8 cellular contexts compared by ENCODE assay signal in genomic region chr6:43171284-43172126, GRCh38. TPM values are rescaled to one million over a fixed set of nuclear protein-coding genes. Genes with fewer than 3 reads are reported as not detected.
DNase-seq lines count a peak whose midpoint lies in the region; ATAC-seq, FAIRE-seq and TF ChIP-seq lines count a peak whose summit lies in the region.

No MANE protein-coding gene starts in this region.

- peak overlapping the region; percentile 82 for H3K27ac ChIP-seq in OCI-LY1 (ENCODE audit: low read depth, low read length, poor library complexity, severe bottlenecking)
- peak overlapping the region; percentile 73 for H3K27ac ChIP-seq in astrocyte (ENCODE audit: low read depth, low read length)
- H3K27ac ChIP-seq in keratinocyte (ENCODE audit: control insufficient read depth, insufficient read depth, low read length), result peak overlapping the region; percentile 22

- H3K4me1 ChIP-seq in OCI-LY1 (ENCODE audit: insufficient read depth, low read length, severe bottlenecking) (peaks cover 32% of the 10 kb centered on the region), astrocyte (ENCODE audit: insufficient read depth, low read length) (peaks cover 24% of the 10 kb centered on the region), keratinocyte (ENCODE audit: control insufficient read depth, extremely low read depth, insufficient read depth, low read length) (peaks cover 26% of the 10 kb centered on the region)

- DNase-seq in DMS 273 (lab: John Stamatoyannopoulos, UW; ENCODE audit: unreplicated experiment), result peak; percentile 64
- DNase-seq in DMS 273 treated with DMSO at 0.1 percent for 48 hours (lab: John Stamatoyannopoulos, UW), result no peak
- no peak for DNase-seq in HEK293T (ENCODE audit: extremely low spot score)
- no peak for DNase-seq in astrocyte (ENCODE audit: low read depth)
- no peak for DNase-seq in keratinocyte (ENCODE audit: low read depth, low spot score)
- DNase-seq in medulla oblongata (ENCODE audit: extremely low spot score), result no peak

- peaks cover 21% of the 10 kb centered on the region for H3K36me3 ChIP-seq in OCI-LY1 (ENCODE audit: insufficient read depth, low read length)
- peaks cover 17% of the 10 kb centered on the region for H3K36me3 ChIP-seq in astrocyte (ENCODE audit: insufficient read depth, low read length)
- peaks cover 11 to 13% of the 10 kb centered on the region in 2 experiments for H3K36me3 ChIP-seq in keratinocyte (ENCODE audit: control insufficient read depth in 2 of 2, extremely low read depth in 1 of 2, insufficient read depth in 2 of 2, low read length in 2 of 2)

- FAIRE-seq in astrocyte (lab: Jason Lieb, UNC) (no peak), keratinocyte (lab: Jason Lieb, UNC) (no peak)

- H3K4me3 ChIP-seq in OCI-LY1 (ENCODE audit: low read depth, low read length, poor library complexity, severe bottlenecking) (peak overlapping the region; percentile 85), astrocyte (ENCODE audit: insufficient read depth, low read depth, low read length) (peak overlapping the region; percentile 96), keratinocyte (ENCODE audit: control insufficient read depth in 2 of 3, extremely low read depth in 1 of 3, insufficient read depth in 2 of 3, low read depth in 1 of 3, low read length in 3 of 3) (peak overlapping the region; percentile 49 to 79 (median 78))

- H3K9me1 ChIP-seq in keratinocyte (ENCODE audit: control insufficient read depth, extremely low read depth, insufficient read depth, low read length), result no peaks in the 10 kb centered on the region

- H3K36me3 Mint-ChIP-seq in astrocyte (ENCODE audit: low read depth, unreplicated experiment), result peaks cover 21% of the 10 kb centered on the region
- H3K36me3 Mint-ChIP-seq in stimulated activated memory B cell treated with anti-CD40 and anti-IgM and Interleukin-4, amounts not matched to agents 10 μg/mL and 1 μg/mL and 100 μg/mL, for 72 hours, result peaks cover 13% of the 10 kb centered on the region

- H3K9me2 ChIP-seq in OCI-LY1 (ENCODE audit: low read depth, low read length), result no peaks in the 10 kb centered on the region

- H4K20me1 ChIP-seq in OCI-LY1 (ENCODE audit: insufficient read depth, low read length) (no peaks in the 10 kb centered on the region), astrocyte (ENCODE audit: insufficient read depth, low read length) (peaks cover 38% of the 10 kb centered on the region), keratinocyte (ENCODE audit: control insufficient read depth, extremely low read depth, insufficient read depth, low read length) (peaks cover 3% of the 10 kb centered on the region)

- H3K4me3 Mint-ChIP-seq in astrocyte (ENCODE audit: unreplicated experiment), result peak overlapping the region; percentile 99
- peak overlapping the region; percentile 87 for H3K4me3 Mint-ChIP-seq in stimulated activated memory B cell treated with anti-CD40 and anti-IgM and Interleukin-4, amounts not matched to agents 10 μg/mL and 1 μg/mL and 100 μg/mL, for 72 hours

- H3K9me3 ChIP-seq in OCI-LY1 (ENCODE audit: low read length) (no peaks in the 10 kb centered on the region), astrocyte (ENCODE audit: insufficient read depth, low read depth, low read length) (no peaks in the 10 kb centered on the region), keratinocyte (ENCODE audit: control insufficient read depth, low read depth, low read length) (no peaks in the 10 kb centered on the region)

- H3K4me1 Mint-ChIP-seq in astrocyte (ENCODE audit: low read depth, unreplicated experiment), result peaks cover 26% of the 10 kb centered on the region
- H3K4me1 Mint-ChIP-seq in stimulated activated memory B cell treated with anti-CD40 and anti-IgM and Interleukin-4, amounts not matched to agents 10 μg/mL and 1 μg/mL and 100 μg/mL, for 72 hours, result peaks cover 42% of the 10 kb centered on the region

- dilution Hi-C loops in keratinocyte (cut with MboI; ENCODE audit: extremely low pct_ligation_motif_present, low sequenced_read_pairs), result no loop called here

- H2AFZ ChIP-seq in OCI-LY1 (ENCODE audit: low read length) (no peak overlapping the region), astrocyte (ENCODE audit: low read depth, low read length) (no peak overlapping the region), keratinocyte (ENCODE audit: control insufficient read depth, low read length) (no peak overlapping the region)

- ATAC-seq in stimulated activated memory B cell treated with anti-CD40 and anti-IgM and Interleukin-4, amounts not matched to agents 10 μg/mL and 1 μg/mL and 100 μg/mL, for 72 hours, result peak; percentile 13

- H3K27me3 Mint-ChIP-seq in astrocyte (ENCODE audit: low read depth, unreplicated experiment), result no peaks in the 10 kb centered on the region
- H3K27me3 Mint-ChIP-seq in stimulated activated memory B cell treated with anti-CD40 and anti-IgM and Interleukin-4, amounts not matched to agents 10 μg/mL and 1 μg/mL and 100 μg/mL, for 72 hours, result no peaks in the 10 kb centered on the region

- H3K4me2 ChIP-seq in OCI-LY1 (ENCODE audit: low read length), result peak overlapping the region; percentile 85
- peak overlapping the region; percentile 99 for H3K4me2 ChIP-seq in astrocyte (ENCODE audit: low read length)
- H3K4me2 ChIP-seq in keratinocyte (ENCODE audit: control insufficient read depth, extremely low read depth, insufficient read depth, low read depth, low read length), result peak overlapping the region; percentile 95

- peak; percentile 26 for TF ChIP-seq CTCF in OCI-LY1 (IDR thresholded peaks at IDR 0.05; ENCODE audit: low read length)
- TF ChIP-seq CTCF in astrocyte (IDR thresholded peaks at IDR 0.05; ENCODE audit: insufficient read depth, low read depth, low read length), result peak; percentile 29
- TF ChIP-seq CTCF in keratinocyte (optimal IDR thresholded peaks at IDR 0.05 in 1 of 3, IDR thresholded peaks at IDR 0.05 in 1 of 3, conservative IDR thresholded peaks at IDR 0.05 in 1 of 3; ENCODE audit: extremely low read depth in 1 of 3, insufficient read depth in 2 of 3, low read length in 3 of 3), result peak in 1 of 3 experiments; percentile 48

- no peaks in the 10 kb centered on the region for H3K27me3 ChIP-seq in OCI-LY1 (ENCODE audit: insufficient read depth, low read length)
- no peaks in the 10 kb centered on the region for H3K27me3 ChIP-seq in astrocyte (ENCODE audit: insufficient read depth, low read length)
- H3K27me3 ChIP-seq in keratinocyte (ENCODE audit: control insufficient read depth, extremely low read depth, insufficient read depth, low read length), result no peaks in the 10 kb centered on the region

- no peaks in the 10 kb centered on the region; the same call in 1 of the 2 replicates for H3F3A ChIP-seq in OCI-LY1 (ENCODE audit: insufficient read depth, low read length)

- CTCF ChIA-PET in HEK293T (lab: Yijun Ruan, JAX), result interaction anchor here (0.6 to 1.6 kb wide), 3 partner anchors 28 to 1075 kb away, joined by 3 to 6 read pairs (median 4); partner anchors contain the start of gene DNPH1

- peak overlapping the region; percentile 94 for H3K27ac Mint-ChIP-seq in astrocyte (ENCODE audit: unreplicated experiment)
- peak overlapping the region; percentile 88 for H3K27ac Mint-ChIP-seq in stimulated activated memory B cell treated with anti-CD40 and anti-IgM and Interleukin-4, amounts not matched to agents 10 μg/mL and 1 μg/mL and 100 μg/mL, for 72 hours

- no peaks in the 10 kb centered on the region for H3K9me3 Mint-ChIP-seq in astrocyte (ENCODE audit: unreplicated experiment)
- H3K9me3 Mint-ChIP-seq in stimulated activated memory B cell treated with anti-CD40 and anti-IgM and Interleukin-4, amounts not matched to agents 10 μg/mL and 1 μg/mL and 100 μg/mL, for 72 hours, result no peaks in the 10 kb centered on the region

- H3K79me2 ChIP-seq in OCI-LY1 (ENCODE audit: insufficient read depth, low read length) (peaks cover 18% of the 10 kb centered on the region), astrocyte (ENCODE audit: insufficient read depth, low read length) (peaks cover 47% of the 10 kb centered on the region), keratinocyte (ENCODE audit: control insufficient read depth, insufficient read depth, low read length) (peaks cover 36% of the 10 kb centered on the region)

- POLR2A ChIA-PET in HEK293T (lab: Yijun Ruan, JAX), result interaction anchor here (0.7 to 4.3 kb wide), 9 partner anchors 11 to 464 kb away, joined by 3 to 30 read pairs (median 3); partner anchors contain the start of genes BICRAL, CUL9, DNPH1 and MAD2L1BP

- peak overlapping the region; percentile 97 for H3K9ac ChIP-seq in OCI-LY1 (ENCODE audit: low read length)
- peak overlapping the region; percentile 91 for H3K9ac ChIP-seq in astrocyte (ENCODE audit: low read length)
- H3K9ac ChIP-seq in keratinocyte (ENCODE audit: control insufficient read depth, extremely low read depth, insufficient read depth, low read length), result peak overlapping the region; percentile 81

TF ChIP-seq in HEK293T, 16 proteins besides CTCF, POLR2A, EP300 and RAD21 (continues in another document):
- no peak for TF ChIP-seq HDGF (IDR thresholded peaks at IDR 0.05; ENCODE audit: borderline replicate concordance)

RNA-seq across cellular contexts. Expression of gene SRF, which starts 0.4 kb away (rescaled TPM):
- 53.5 and 54.9 TPM in 2 replicates for total RNA-seq in astrocyte
- 26.0 to 39.2 TPM (median 28.5 TPM) in 3 replicates for polyA plus RNA-seq in keratinocyte
- polyA plus RNA-seq in keratinocyte (2011; ENCODE audit: low read depth), result 1.7 TPM
- 26.7 and 39.0 TPM in 2 replicates for polyA plus RNA-seq in keratinocyte (2011; cell fraction: cytosol; rRNA removed)
- polyA plus RNA-seq in keratinocyte (2011; cell fraction: nucleus; rRNA removed), result 36.4 and 40.4 TPM in 2 replicates
- 14.9 and 28.2 TPM in 2 replicates for polyA plus RNA-seq in keratinocyte (2012; ENCODE audit: low replicate concordance)
- polyA minus RNA-seq in keratinocyte, result 41.7 to 91.8 TPM (median 51.9 TPM) in 3 replicates
- 43.2 TPM for polyA minus RNA-seq in keratinocyte (2011; cell fraction: cytosol; rRNA and poly(A)+ RNA removed)
- polyA minus RNA-seq in keratinocyte (2011; cell fraction: nucleus; rRNA and poly(A)+ RNA removed), result 21.7 and 24.4 TPM in 2 replicates

RNA-seq across cellular contexts. Expression of gene CUL9, which starts 10.5 kb away (rescaled TPM):
- 11.1 TPM in 2 replicates for total RNA-seq in astrocyte
- 19.0 to 23.0 TPM (median 21.6 TPM) in 3 replicates for polyA plus RNA-seq in keratinocyte
- polyA plus RNA-seq in keratinocyte (2011; ENCODE audit: low read depth), result 92.8 TPM
- 7.7 and 10.8 TPM in 2 replicates for polyA plus RNA-seq in keratinocyte (2011; cell fraction: cytosol; rRNA removed)
- polyA plus RNA-seq in keratinocyte (2011; cell fraction: nucleus; rRNA removed), result 167 and 182 TPM in 2 replicates
- 21.1 and 53.9 TPM in 2 replicates for polyA plus RNA-seq in keratinocyte (2012; ENCODE audit: low replicate concordance)
- polyA minus RNA-seq in keratinocyte, result 28.1 to 39.9 TPM (median 28.5 TPM) in 3 replicates
- 10.2 TPM for polyA minus RNA-seq in keratinocyte (2011; cell fraction: cytosol; rRNA and poly(A)+ RNA removed)
- polyA minus RNA-seq in keratinocyte (2011; cell fraction: nucleus; rRNA and poly(A)+ RNA removed), result 41.5 and 43.8 TPM in 2 replicates

RNA-seq across cellular contexts. Expression of gene DNPH1, which starts 57.8 kb away (rescaled TPM):
- 15.1 and 17.6 TPM in 2 replicates for total RNA-seq in astrocyte
- polyA plus RNA-seq in keratinocyte, result 57.1 to 98.6 TPM (median 73.9 TPM) in 3 replicates
- 20.1 TPM for polyA plus RNA-seq in keratinocyte (2011; ENCODE audit: low read depth)
- polyA plus RNA-seq in keratinocyte (2011; cell fraction: cytosol; rRNA removed), result 34.0 and 80.6 TPM in 2 replicates
- 33.7 and 38.8 TPM in 2 replicates for polyA plus RNA-seq in keratinocyte (2011; cell fraction: nucleus; rRNA removed)
- polyA plus RNA-seq in keratinocyte (2012; ENCODE audit: low replicate concordance), result 49.4 and 94.9 TPM in 2 replicates
- polyA minus RNA-seq in keratinocyte, result 14.7 to 16.6 TPM (median 14.9 TPM) in 3 replicates
- 38.4 TPM for polyA minus RNA-seq in keratinocyte (2011; cell fraction: cytosol; rRNA and poly(A)+ RNA removed)
- polyA minus RNA-seq in keratinocyte (2011; cell fraction: nucleus; rRNA and poly(A)+ RNA removed), result 6.3 and 10.6 TPM in 2 replicates

Comparison
In these comparisons a context has a peak if more than half of its experiments do, and no peak if none do; other contexts are left out.
1. H3K27ac ChIP-seq: peak in every context shown above with its lines; median percentile 82 in OCI-LY1; 73 in astrocyte; 22 in keratinocyte.